In the genomic region with DNA sequence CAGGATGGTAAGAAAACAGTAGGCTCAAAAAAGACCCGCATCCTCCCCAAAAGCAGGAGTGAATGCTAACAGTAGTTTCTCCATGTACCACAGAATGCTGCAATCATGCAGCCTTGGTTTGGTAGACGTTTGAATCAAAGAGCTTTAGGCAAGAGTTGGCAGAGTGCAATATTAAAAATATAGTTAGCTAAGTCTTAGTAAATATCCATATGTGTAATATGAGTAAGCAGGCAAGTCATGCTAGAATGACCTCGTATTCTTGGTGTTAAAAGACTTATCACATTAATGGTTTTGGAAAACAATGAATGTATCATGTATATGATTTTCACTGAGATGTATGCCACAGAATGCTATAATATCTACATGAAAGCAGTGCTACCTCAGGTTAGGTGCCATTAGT, we compare ENCODE assay signal across 26 cellular contexts. TPM values are rescaled to one million over a fixed set of nuclear protein-coding genes. Genes with fewer than 3 reads are reported as not detected.
"Had no signal": no experiment of that assay in that cellular context is flagged by ENCODE, and none has a peak within 500 bp of the region (broad histone marks: within the 10 kb centered on the region; RNA-seq: fewer than 3 reads in every experiment).

No MANE protein-coding gene starts in this region.

- H3K27ac Mint-ChIP-seq: natural killer cell; stimulated activated effector memory CD8-positive, alpha-beta T cell treated with anti-CD3 and anti-CD28 coated beads, Interleukin-12 subunit alpha, Interleukin-12 subunit beta, amount 100 ng/mL, for 72 hours; type B pancreatic cell had no signal

- H3K36me3 ChIP-seq: esophagus squamous epithelium, lower lobe of right lung, ovary, sigmoid colon, stomach, thyroid gland had no signal

- H3K27me3 ChIP-seq: ovary, sigmoid colon, thyroid gland had no signal

- DNase-seq: dorsolateral prefrontal cortex; effector CD4-positive, alpha-beta T cell; esophagus squamous epithelium; foreskin melanocyte; hypothalamus; left ventricle myocardium superior; lower lobe of right lung; natural killer cell; occipital lobe; ovary; posterior cingulate gyrus; psoas muscle; right cardiac atrium; sigmoid colon; stimulated activated CD4-positive, alpha-beta T cell treated with anti-CD3 and anti-CD28 coated beads, Interleukin-2, amount 100 ng/mL, for 24 hours; stimulated activated CD4-positive, alpha-beta T cell treated with anti-CD3 and anti-CD28 coated beads, Interleukin-4, amount 100 ng/mL, for 24 hours; stimulated activated naive CD4-positive, alpha-beta T cell treated with Interleukin-2 at 50 U/mL for 16 hours; stomach; thyroid gland had no signal

- H3K4me3 Mint-ChIP-seq: natural killer cell; stimulated activated effector memory CD8-positive, alpha-beta T cell treated with anti-CD3 and anti-CD28 coated beads, Interleukin-12 subunit alpha, Interleukin-12 subunit beta, amount 100 ng/mL, for 72 hours; type B pancreatic cell had no signal

- H3K9me3 ChIP-seq: esophagus squamous epithelium, lower lobe of right lung, ovary, psoas muscle, sigmoid colon, stomach, thyroid gland had no signal

- H3K4me1 ChIP-seq: sigmoid colon, thyroid gland had no signal

- H3K36me3 Mint-ChIP-seq: natural killer cell; stimulated activated effector memory CD8-positive, alpha-beta T cell treated with anti-CD3 and anti-CD28 coated beads, Interleukin-12 subunit alpha, Interleukin-12 subunit beta, amount 100 ng/mL, for 72 hours had no signal

- H3K27ac ChIP-seq: dorsolateral prefrontal cortex, esophagus squamous epithelium, lower lobe of right lung, ovary, psoas muscle, sigmoid colon, stomach, thyroid gland had no signal

- H3K9me3 Mint-ChIP-seq: natural killer cell; stimulated activated effector memory CD8-positive, alpha-beta T cell treated with anti-CD3 and anti-CD28 coated beads, Interleukin-12 subunit alpha, Interleukin-12 subunit beta, amount 100 ng/mL, for 72 hours; type B pancreatic cell had no signal

- H3K4me3 ChIP-seq: dorsolateral prefrontal cortex, esophagus squamous epithelium, lower lobe of right lung, ovary, psoas muscle, sigmoid colon, stomach, thyroid gland had no signal

- ATAC-seq: left ventricle myocardium superior; lower lobe of right lung; natural killer cell; psoas muscle; right cardiac atrium; stimulated activated effector memory CD8-positive, alpha-beta T cell treated with anti-CD3 and anti-CD28 coated beads, Interleukin-12 subunit alpha, Interleukin-12 subunit beta, amount 100 ng/mL, for 72 hours had no signal

RNA-seq across cellular contexts. Expression of a gene that starts 18.8 kb away (rescaled TPM):
- total RNA-seq: epithelial cell of proximal tubule, skeletal muscle tissue, temporal lobe had no signal
- polyA plus RNA-seq: neural cell had no signal

RNA-seq across cellular contexts. Expression of a gene that starts 47.8 kb away (rescaled TPM):
- polyA plus RNA-seq: keratinocyte had no signal
